19 cellular contexts compared by ENCODE assay signal in the genomic region with DNA sequence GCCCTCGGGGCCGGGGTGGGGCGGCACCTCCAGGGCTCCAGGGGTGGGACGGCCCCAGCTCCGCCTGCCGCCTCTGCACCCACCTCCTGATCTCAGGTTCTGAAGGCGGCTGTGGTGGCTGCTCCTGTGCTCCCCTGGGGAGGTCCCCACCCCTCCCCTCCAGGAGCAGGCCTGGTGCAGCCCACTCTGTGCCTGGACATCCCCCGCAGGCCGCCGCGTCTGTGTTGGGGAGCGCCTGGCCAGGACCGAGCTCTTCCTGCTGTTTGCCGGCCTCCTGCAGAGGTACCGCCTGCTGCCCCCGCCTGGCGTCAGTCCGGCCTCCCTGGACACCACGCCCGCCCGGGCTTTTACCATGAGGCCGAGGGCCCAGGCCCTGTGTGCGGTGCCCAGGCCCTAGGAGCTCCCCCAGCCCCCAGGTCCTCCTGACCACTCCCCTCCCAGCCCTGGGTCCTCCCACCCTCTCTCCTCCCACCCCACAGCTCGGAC. TPM values are rescaled to one million over a fixed set of nuclear protein-coding genes. Genes with fewer than 3 reads are reported as not detected.
DNase-seq lines count a peak whose midpoint lies in the region; ATAC-seq, FAIRE-seq and TF ChIP-seq lines count a peak whose summit lies in the region.
"Had no signal": no experiment of that assay in that cellular context is flagged by ENCODE, and none has a peak within 500 bp of the region (broad histone marks: within the 10 kb centered on the region; RNA-seq: fewer than 3 reads in every experiment).

No MANE protein-coding gene starts in this region.

- H3F3A ChIP-seq in neural progenitor cell (ENCODE audit: low read depth) = no peaks in the 10 kb centered on the region

- TF ChIP-seq RAD21 in IMR-90 (IDR thresholded peaks at IDR 0.05; ENCODE audit: low read length) = no peak
- no peak for TF ChIP-seq RAD21 in K562 (CRISPR knock-in tag; conservative IDR thresholded peaks at IDR 0.05 in 1 of 2, IDR thresholded peaks at IDR 0.05 in 1 of 2)

- no peak overlapping the region for H3K27ac ChIP-seq in IMR-90 (ENCODE audit: insufficient read depth, low read length)
- H3K27ac ChIP-seq in K562 (ENCODE audit: extremely low read depth, low read depth, low read length) = no peak overlapping the region
- H3K27ac ChIP-seq in neural progenitor cell = no peak overlapping the region

- H4K91ac ChIP-seq in IMR-90 (ENCODE audit: insufficient read depth, low read depth, low read length) = no peak overlapping the region

- H3K79me1 ChIP-seq in IMR-90 (ENCODE audit: low read depth in 1 of 2, low read length in 2 of 2) = no peaks in the 10 kb centered on the region

- no peak overlapping the region for H2AK5ac ChIP-seq in IMR-90 (ENCODE audit: low read depth, low read length)

- H3K4me3 Mint-ChIP-seq in Calu3 (ENCODE audit: low read depth, unreplicated experiment) (peak overlapping the region; percentile 52), neural progenitor cell (no peak overlapping the region)
- H3K4me3 Mint-ChIP-seq: activated T-helper 1 cell treated with anti-CD3 and anti-CD28 coated beads, Interleukin-12 subunit alpha, Interleukin-12 subunit beta, Interleukin-2, Interleukin-4 antibody, amounts not matched to agents 30 ng/mL and 10 ng/mL and 1 ng/mL, durations not matched to agents 14 hours and 24 hours and 36 hours; CD14-positive monocyte; endodermal cell had no signal

- no peak overlapping the region for H4K8ac ChIP-seq in IMR-90 (ENCODE audit: low read depth in 2 of 2, low read length in 2 of 2)

- peaks cover 7% of the 10 kb centered on the region; the same call in 1 of the 2 replicates for H4K20me1 ChIP-seq in IMR-90 (ENCODE audit: insufficient read depth, low read length)
- no peaks in the 10 kb centered on the region for H4K20me1 ChIP-seq in K562 (replicated peaks; ENCODE audit: control insufficient read depth, insufficient read depth, low read length)
- peaks cover 3% of the 10 kb centered on the region for H4K20me1 ChIP-seq in neural progenitor cell (ENCODE audit: low read depth)

- POLR2A ChIA-PET in IMR-90 (lab: Charles Lee; ENCODE audit: unreplicated experiment) (no interaction called here), K562 (lab: Yijun Ruan, JAX) (interaction anchor here (0.6 to 1.0 kb wide), 2 partner anchors 11 to 116 kb away, joined by 3 read pairs; no protein-coding TSS in a partner anchor)

- H2BK120ac ChIP-seq in IMR-90 (ENCODE audit: low read depth, low read length) = no peak overlapping the region

- ATAC-seq in IMR-90 (ENCODE audit: low read depth) (no peak), K562 (peak; percentile 11; the same call in 2 of the 3 replicates)

- no peak overlapping the region for H3K4me2 ChIP-seq in IMR-90 (ENCODE audit: low read depth, low read length)
- H3K4me2 ChIP-seq in K562 (ENCODE audit: insufficient read depth, low read length) = no peak overlapping the region
- peak overlapping the region; percentile 6 for H3K4me2 ChIP-seq in neural progenitor cell

- H3K27ac Mint-ChIP-seq in Calu3 (ENCODE audit: unreplicated experiment) (no peak overlapping the region), neural progenitor cell (no peak overlapping the region)
- H3K27ac Mint-ChIP-seq: activated T-helper 1 cell treated with anti-CD3 and anti-CD28 coated beads, Interleukin-12 subunit alpha, Interleukin-12 subunit beta, Interleukin-2, Interleukin-4 antibody, amounts not matched to agents 30 ng/mL and 10 ng/mL and 1 ng/mL, durations not matched to agents 14 hours and 24 hours and 36 hours; CD14-positive monocyte; endodermal cell; IgD-negative memory B cell had no signal

- H3K36me3 Mint-ChIP-seq in Calu3 (ENCODE audit: insufficient read depth, unreplicated experiment) = peaks cover 45% of the 10 kb centered on the region
- H3K36me3 Mint-ChIP-seq in neural progenitor cell = no peaks in the 10 kb centered on the region
- H3K36me3 Mint-ChIP-seq: CD14-positive monocyte, IgD-negative memory B cell had no signal

- H3K36me3 ChIP-seq in IMR-90 (ENCODE audit: control insufficient read depth, insufficient read depth, low read length) (no peaks in the 10 kb centered on the region), K562 (ENCODE audit: control insufficient read depth, insufficient read depth, low read length) (no peaks in the 10 kb centered on the region), neural progenitor cell (no peaks in the 10 kb centered on the region)

- no peaks in the 10 kb centered on the region for H3K9me3 ChIP-seq in IMR-90 (ENCODE audit: control insufficient read depth, insufficient read depth, low read length)
- no peaks in the 10 kb centered on the region for H3K9me3 ChIP-seq in K562 (replicated peaks; ENCODE audit: control insufficient read depth, insufficient read depth, low read depth, low read length)
- H3K9me3 ChIP-seq in neural progenitor cell (ENCODE audit: low read depth) = no peaks in the 10 kb centered on the region

- dilution Hi-C loops in IMR-90 (cut with HindIII; ENCODE audit: low sequenced_read_pairs, unreplicated experiment) = no loop called here

- TF ChIP-seq CTCF in Calu3 (IDR thresholded peaks at IDR 0.05; ENCODE audit: unreplicated experiment) = no peak
- TF ChIP-seq CTCF in IMR-90 (conservative IDR thresholded peaks at IDR 0.05; ENCODE audit: low read depth, low read length) = no peak
- no peak for TF ChIP-seq CTCF in K562 (IDR thresholded peaks at IDR 0.05 in 2 of 3, conservative IDR thresholded peaks at IDR 0.05 in 1 of 3; ENCODE audit: insufficient read depth in 2 of 3, low read depth in 1 of 3, low read length in 3 of 3)
- TF ChIP-seq CTCF in neural progenitor cell (IDR thresholded peaks at IDR 0.05) = no peak

- TF ChIP-seq POLR2A in IMR-90 (IDR thresholded peaks at IDR 0.05; ENCODE audit: low read depth, low read length) (no peak), K562 (conservative IDR thresholded peaks at IDR 0.05) (no peak)

- H3K56ac ChIP-seq in IMR-90 (ENCODE audit: extremely low read depth, insufficient read depth, low read length) = no peak overlapping the region

- in situ Hi-C loops in IMR-90 (cut with MboI; ENCODE audit: low sequenced_read_pairs) = no loop called here
- in situ Hi-C loops in K562 (cut with MboI) = loop anchor here (25.0 kb wide), 1 partner anchor 174 kb away; the partner anchor contains the start of gene ZFAND2A

- DNase-seq in Calu3 (peak; percentile 58), IMR-90 (no peak), K562 (ENCODE audit: extremely low read depth in 1 of 4, low spot score in 3 of 4) (peak in 3 of 4 experiments; percentile 32 to 50 (median 48)), neural progenitor cell (ENCODE audit: low spot score) (no peak), posterior vena cava (ENCODE audit: low spot score) (no peak), NCI-H446 (lab: John Stamatoyannopoulos, UW) (no peak), T-helper 2 cell (no peak), 8988T (no peak)
- DNase-seq: activated CD4-positive, alpha-beta T cell treated with anti-CD3 and anti-CD28 coated beads, Interleukin-2, amount 50 U/mL, for 4 hours; endodermal cell; NCI-H1417; NCI-H510A treated with DMSO at 0.1 percent for 48 hours; stimulated activated CD8-positive, alpha-beta memory T cell treated with anti-CD3 and anti-CD28 coated beads, Interleukin-4, amount 100 ng/mL, for 48 hours; T1000; trophoblast cell had no signal

- no peak overlapping the region for H3K14ac ChIP-seq in IMR-90 (replicated peaks; ENCODE audit: low read depth, low read length)

- no peak overlapping the region for H3K18ac ChIP-seq in IMR-90 (ENCODE audit: low read depth, low read length)

- WGBS in IMR-90 (ENCODE audit: extremely low coverage in 2 of 2, insufficient read length in 1 of 2), 2 experiments = 24% methylated on average over 10 of the region's 24 CpGs; no CpG with 5 or more reads in 1 of the 2 experiments
- WGBS in K562 (ENCODE audit: insufficient coverage, low coverage, missing lambda C conversion rate) = 17% methylated on average over 13 of the region's 24 CpGs

- no peak overlapping the region for H3K23ac ChIP-seq in IMR-90 (ENCODE audit: low read depth, low read length)

- intact Hi-C loops in Calu3 (cut with micrococcal nuclease; ENCODE audit: unreplicated experiment) = no loop called here
- intact Hi-C loops in IMR-90 (cut with micrococcal nuclease) = no loop called here
- intact Hi-C loops in K562 (cut with micrococcal nuclease) = no loop called here
- intact Hi-C loops in posterior vena cava (cut with DNase I) = no loop called here

- H3K9ac ChIP-seq in IMR-90 (ENCODE audit: low read depth, low read length) (no peak overlapping the region), K562 (ENCODE audit: insufficient read depth in 1 of 2, low read depth in 2 of 2, low read length in 2 of 2) (peak overlapping the region in 1 of 2 experiments; percentile 71; a peak in 1 of 4 replicates), neural progenitor cell (no peak overlapping the region)

- no peak overlapping the region for H2BK5ac ChIP-seq in IMR-90 (ENCODE audit: low read depth, low read length, poor library complexity, severe bottlenecking)

- CTCF ChIA-PET in Calu3 (lab: Charles Lee) = interaction anchor here (1.1 to 1.6 kb wide), 2 partner anchors 11 to 35 kb away, joined by 4 to 6 read pairs; partner anchors contain the start of gene ADAP1
- CTCF ChIA-PET in IMR-90 (lab: Yijun Ruan, JAX) = no interaction called here
- CTCF ChIA-PET in K562 (lab: Yijun Ruan, JAX; ENCODE audit: low intra/inter-chr PET ratio) = interaction anchor here (0.7 kb wide), 1 partner anchor 192 kb away, joined by 3 read pairs; no protein-coding TSS in a partner anchor

- H3K9me3 Mint-ChIP-seq in Calu3 (ENCODE audit: low read depth, unreplicated experiment) (no peaks in the 10 kb centered on the region), neural progenitor cell (no peaks in the 10 kb centered on the region)
- H3K9me3 Mint-ChIP-seq: activated T-helper 1 cell treated with anti-CD3 and anti-CD28 coated beads, Interleukin-12 subunit alpha, Interleukin-12 subunit beta, Interleukin-2, Interleukin-4 antibody, amounts not matched to agents 30 ng/mL and 10 ng/mL and 1 ng/mL, durations not matched to agents 14 hours and 24 hours and 36 hours; endodermal cell; IgD-negative memory B cell had no signal

- H3K27me3 ChIP-seq in IMR-90 (ENCODE audit: control insufficient read depth, insufficient read depth, low read length) (no peaks in the 10 kb centered on the region; the same call in 1 of the 2 replicates), K562 (ENCODE audit: control insufficient read depth in 2 of 2, insufficient read depth in 2 of 2, low read length in 2 of 2) (peaks cover 5 to 21% of the 10 kb centered on the region in 2 experiments; a peak in 4 of 5 replicates), neural progenitor cell (no peaks in the 10 kb centered on the region)

- H3K4me1 Mint-ChIP-seq in Calu3 (ENCODE audit: low read depth, unreplicated experiment) = peaks cover 31% of the 10 kb centered on the region
- peaks cover 8% of the 10 kb centered on the region for H3K4me1 Mint-ChIP-seq in neural progenitor cell
- H3K4me1 Mint-ChIP-seq: endodermal cell had no signal

- H3K79me2 ChIP-seq in K562 (ENCODE audit: control insufficient read depth, insufficient read depth, low read length) (no peaks in the 10 kb centered on the region), neural progenitor cell (ENCODE audit: low read depth) (no peaks in the 10 kb centered on the region)

- H3K9me1 ChIP-seq in IMR-90 (ENCODE audit: insufficient read depth, low read length) (no peaks in the 10 kb centered on the region), K562 (ENCODE audit: control insufficient read depth, insufficient read depth, low read length) (peaks cover 2% of the 10 kb centered on the region)

- BruUV-seq in Calu3 (replicated peaks; lab: Mats Ljungman, UMichigan) = no TSS peak
- BruUV-seq in IMR-90 (replicated peaks; lab: Mats Ljungman, UMichigan) = no TSS peak
- no TSS peak for BruUV-seq in K562 (replicated peaks; lab: Mats Ljungman, UMichigan)

- TF ChIP-seq EP300 in K562 (IDR thresholded peaks at IDR 0.05; ENCODE audit: low read length) = no peak

- FAIRE-seq in K562 (lab: Jason Lieb, UNC) = no peak
- FAIRE-seq: islet of Langerhans had no signal

- H3K4me1 ChIP-seq in IMR-90 (ENCODE audit: control insufficient read depth, insufficient read depth, low read length) (no peaks in the 10 kb centered on the region; the same call in 1 of the 2 replicates), K562 (replicated peaks in 1 of 2; ENCODE audit: control insufficient read depth in 2 of 2, insufficient read depth in 2 of 2, low read length in 2 of 2) (peaks cover 0 to 81% of the 10 kb centered on the region in 2 experiments; a peak in 2 of 5 replicates), neural progenitor cell (peaks cover 14% of the 10 kb centered on the region)

- peak overlapping the region; percentile 70 for H2AFZ ChIP-seq in IMR-90 (replicated peaks; ENCODE audit: low read length, poor library complexity)
- H2AFZ ChIP-seq in K562 (ENCODE audit: low read depth, low read length) = peak overlapping the region; percentile 51
- no peak overlapping the region for H2AFZ ChIP-seq in neural progenitor cell (replicated peaks)

- H2BK15ac ChIP-seq in IMR-90 (ENCODE audit: low read depth, low read length) = no peak overlapping the region

- no peaks in the 10 kb centered on the region for H3K27me3 Mint-ChIP-seq in Calu3 (ENCODE audit: unreplicated experiment)
- H3K27me3 Mint-ChIP-seq in neural progenitor cell (ENCODE audit: insufficient read depth, low read depth) = peaks cover 4% of the 10 kb centered on the region

- no peak overlapping the region for H3K4me3 ChIP-seq in IMR-90 (ENCODE audit: insufficient read depth, low read depth, low read length)
- H3K4me3 ChIP-seq in K562 = no peak overlapping the region
- no peak overlapping the region for H3K4me3 ChIP-seq in neural progenitor cell

- H4K5ac ChIP-seq in IMR-90 (ENCODE audit: low read depth, low read length) = no peak overlapping the region

- no peak overlapping the region for H3K4ac ChIP-seq in IMR-90 (ENCODE audit: low read depth, low read length)

- H2AK9ac ChIP-seq in IMR-90 (replicated peaks; ENCODE audit: low read depth, low read length, poor library complexity) = peak overlapping the region; percentile 82

- H2BK20ac ChIP-seq in IMR-90 (ENCODE audit: low read depth, low read length) = no peak overlapping the region

RNA-seq across cellular contexts. Expression of gene CYP2W1, which starts 5.5 kb away (rescaled TPM):
- 0.71 and 1.3 TPM in 2 replicates for total RNA-seq in Calu3 (2022)
- not detected in 2 replicates for total RNA-seq in IMR-90 (2012; rRNA removed)
- not detected in 2 replicates for polyA plus RNA-seq in IMR-90 (2012; rRNA removed)
- polyA plus RNA-seq in IMR-90 (2012; cell fraction: cytosol; rRNA removed) = 0.03 TPM in 2 replicates
- 0.13 and 0.48 TPM in 2 replicates for polyA plus RNA-seq in IMR-90 (2012; cell fraction: nucleus; rRNA removed; ENCODE audit: low replicate concordance)
- not detected in 2 replicates for total RNA-seq in K562 (2011; cell fraction: chromatin; rRNA removed; ENCODE audit: low replicate concordance)
- total RNA-seq in K562 (2011; cell fraction: nucleolus; rRNA removed) = not detected in 2 replicates
- total RNA-seq in K562 (2011; cell fraction: nucleoplasm; rRNA removed) = not detected in 2 replicates
- total RNA-seq in K562 (2014; rRNA removed) = not detected in 2 replicates
- total RNA-seq in K562 (2014; rRNA removed; fragmentation: Illumina TruSeq; extraction: Trizol) = not detected in 2 replicates
- total RNA-seq in K562 (2015; rRNA removed; fragmentation: Illumina TruSeq; extraction: Trizol) = not detected in 2 replicates
- total RNA-seq in K562 (2021) = not detected in 2 replicates
- not detected in 2 replicates for polyA plus RNA-seq in K562 (2011; rRNA removed)
- polyA plus RNA-seq in K562 (2011; cell fraction: cytosol; rRNA removed) = not detected in 2 replicates
- polyA plus RNA-seq in K562 (2011; cell fraction: nucleus; rRNA removed) = not detected in 2 replicates
- 0.14 TPM in 1 of 2 replicates, not detected in the other for polyA plus RNA-seq in K562 (2012)
- not detected in 2 replicates for polyA plus RNA-seq in K562 (2014; fragmentation: Illumina TruSeq; extraction: Trizol)
- not detected for polyA plus RNA-seq in K562 (2014; fragmentation: Nextera tagmentation; extraction: Ambion mirVana)
- polyA plus RNA-seq in K562 (2014; rRNA removed) = 0.07 TPM in 1 of 2 replicates, not detected in the other
- not detected in 2 replicates for polyA minus RNA-seq in K562 (2011; rRNA and poly(A)+ RNA removed)
- polyA minus RNA-seq in K562 (2011; cell fraction: cytosol; rRNA and poly(A)+ RNA removed) = not detected in 2 replicates
- polyA minus RNA-seq in K562 (2011; cell fraction: nucleus; rRNA and poly(A)+ RNA removed) = not detected in 2 replicates
- total RNA-seq in neural progenitor cell (ENCODE audit: low replicate concordance) = 0.06 TPM in 1 of 2 replicates, not detected in the other
- not detected for total RNA-seq in posterior vena cava
- total RNA-seq: activated T-helper 1 cell treated with anti-CD3 and anti-CD28 coated beads, Interleukin-12 subunit alpha, Interleukin-12 subunit beta, Interleukin-2, Interleukin-4 antibody, amounts not matched to agents 30 ng/mL and 10 ng/mL and 1 ng/mL, durations not matched to agents 14 hours and 24 hours and 36 hours; endodermal cell had no signal
- polyA plus RNA-seq: CD14-positive monocyte, IgD-negative memory B cell had no signal

RNA-seq across cellular contexts. Expression of gene COX19, which starts 13.1 kb away (rescaled TPM):
- 37.4 and 39.1 TPM in 2 replicates for total RNA-seq in Calu3 (2022)
- 3.9 and 6.4 TPM in 2 replicates for total RNA-seq in IMR-90 (2012; rRNA removed)
- 7.3 and 7.8 TPM in 2 replicates for polyA plus RNA-seq in IMR-90 (2012; rRNA removed)
- polyA plus RNA-seq in IMR-90 (2012; cell fraction: cytosol; rRNA removed) = 4.9 and 5.4 TPM in 2 replicates
- polyA plus RNA-seq in IMR-90 (2012; cell fraction: nucleus; rRNA removed; ENCODE audit: low replicate concordance) = 18.9 and 24.1 TPM in 2 replicates
- 75.3 and 83.0 TPM in 2 replicates for total RNA-seq in K562 (2011; cell fraction: chromatin; rRNA removed; ENCODE audit: low replicate concordance)
- total RNA-seq in K562 (2011; cell fraction: nucleolus; rRNA removed) = 39.2 and 42.0 TPM in 2 replicates
- 67.4 and 75.2 TPM in 2 replicates for total RNA-seq in K562 (2011; cell fraction: nucleoplasm; rRNA removed)
- 7.9 and 11.7 TPM in 2 replicates for total RNA-seq in K562 (2014; rRNA removed)
- 9.8 and 11.9 TPM in 2 replicates for total RNA-seq in K562 (2014; rRNA removed; fragmentation: Illumina TruSeq; extraction: Trizol)
- 8.6 and 9.4 TPM in 2 replicates for total RNA-seq in K562 (2015; rRNA removed; fragmentation: Illumina TruSeq; extraction: Trizol)
- total RNA-seq in K562 (2021) = 10.2 and 10.5 TPM in 2 replicates
- 7.3 and 8.1 TPM in 2 replicates for polyA plus RNA-seq in K562 (2011; rRNA removed)
- polyA plus RNA-seq in K562 (2011; cell fraction: cytosol; rRNA removed) = 5.8 and 6.1 TPM in 2 replicates
- polyA plus RNA-seq in K562 (2011; cell fraction: nucleus; rRNA removed) = 12.8 and 14.3 TPM in 2 replicates
- polyA plus RNA-seq in K562 (2012) = 8.1 and 9.5 TPM in 2 replicates
- polyA plus RNA-seq in K562 (2014; fragmentation: Illumina TruSeq; extraction: Trizol) = 6.0 and 6.1 TPM in 2 replicates
- polyA plus RNA-seq in K562 (2014; fragmentation: Nextera tagmentation; extraction: Ambion mirVana) = 1 to 10 TPM; 5.2 to 5.9 TPM
- 10.4 and 11.1 TPM in 2 replicates for polyA plus RNA-seq in K562 (2014; rRNA removed)
- 11.5 and 14.7 TPM in 2 replicates for polyA minus RNA-seq in K562 (2011; rRNA and poly(A)+ RNA removed)
- 1.1 and 2.5 TPM in 2 replicates for polyA minus RNA-seq in K562 (2011; cell fraction: cytosol; rRNA and poly(A)+ RNA removed)
- 11.0 and 17.1 TPM in 2 replicates for polyA minus RNA-seq in K562 (2011; cell fraction: nucleus; rRNA and poly(A)+ RNA removed)
- total RNA-seq in neural progenitor cell (ENCODE audit: low replicate concordance) = 15.1 and 17.9 TPM in 2 replicates
- 1 to 10 TPM; 5.9 to 8.4 TPM for total RNA-seq in posterior vena cava

RNA-seq across cellular contexts. Expression of gene ADAP1, which starts 34.0 kb away (rescaled TPM):
- total RNA-seq in Calu3 (2022) (173 and 220 TPM in 2 replicates), IMR-90 (2012; rRNA removed) (1.4 and 2.2 TPM in 2 replicates), K562 (2014; rRNA removed) (0.27 and 0.41 TPM in 2 replicates), K562 (2014; rRNA removed; fragmentation: Illumina TruSeq; extraction: Trizol) (not detected in 2 replicates), K562 (2015; rRNA removed; fragmentation: Illumina TruSeq; extraction: Trizol) (0.26 and 0.58 TPM in 2 replicates), K562 (2021) (0.47 and 0.54 TPM in 2 replicates), neural progenitor cell (ENCODE audit: low replicate concordance) (0.30 and 2.0 TPM in 2 replicates), posterior vena cava (10 to 100 TPM; 16.3 to 17.8 TPM)
- polyA plus RNA-seq in IMR-90 (2012; rRNA removed) (1.9 and 2.0 TPM in 2 replicates), K562 (2011; rRNA removed) (1.1 and 1.4 TPM in 2 replicates), K562 (2014; fragmentation: Illumina TruSeq; extraction: Trizol) (0.68 TPM in 2 replicates), K562 (2014; fragmentation: Nextera tagmentation; extraction: Ambion mirVana) (not detected), K562 (2014; rRNA removed) (0.36 and 0.40 TPM in 2 replicates)
- polyA plus RNA-seq in IMR-90 (2012; cell fraction: cytosol; rRNA removed) = 1.3 and 2.4 TPM in 2 replicates
- polyA plus RNA-seq in IMR-90 (2012; cell fraction: nucleus; rRNA removed; ENCODE audit: low replicate concordance) = 2.9 and 5.6 TPM in 2 replicates
- 0.30 and 3.1 TPM in 2 replicates for total RNA-seq in K562 (2011; cell fraction: chromatin; rRNA removed; ENCODE audit: low replicate concordance)
- 1.1 and 1.8 TPM in 2 replicates for total RNA-seq in K562 (2011; cell fraction: nucleolus; rRNA removed)
- total RNA-seq in K562 (2011; cell fraction: nucleoplasm; rRNA removed) = 1.4 and 1.9 TPM in 2 replicates
- polyA plus RNA-seq in K562 (2011; cell fraction: cytosol; rRNA removed) = 1.7 and 3.9 TPM in 2 replicates
- polyA plus RNA-seq in K562 (2011; cell fraction: nucleus; rRNA removed) = 2.7 and 3.4 TPM in 2 replicates
- polyA plus RNA-seq in K562 (2012) = 0.44 and 2.4 TPM in 2 replicates
- polyA minus RNA-seq in K562 (2011; rRNA and poly(A)+ RNA removed) = 0.90 and 0.95 TPM in 2 replicates
- polyA minus RNA-seq in K562 (2011; cell fraction: cytosol; rRNA and poly(A)+ RNA removed) = 1.1 and 2.2 TPM in 2 replicates
- 1.7 and 1.9 TPM in 2 replicates for polyA minus RNA-seq in K562 (2011; cell fraction: nucleus; rRNA and poly(A)+ RNA removed)

RNA-seq across cellular contexts. Expression of gene GPR146, which starts 55.9 kb away (rescaled TPM):
- total RNA-seq in Calu3 (2022) (0.66 and 1.8 TPM in 2 replicates), IMR-90 (2012; rRNA removed) (0.83 and 2.2 TPM in 2 replicates), K562 (2014; rRNA removed) (0.41 and 1.3 TPM in 2 replicates), K562 (2014; rRNA removed; fragmentation: Illumina TruSeq; extraction: Trizol) (0.22 and 0.45 TPM in 2 replicates), K562 (2015; rRNA removed; fragmentation: Illumina TruSeq; extraction: Trizol) (0.40 and 0.68 TPM in 2 replicates), K562 (2021) (1.9 and 2.6 TPM in 2 replicates), neural progenitor cell (ENCODE audit: low replicate concordance) (0.79 and 3.5 TPM in 2 replicates), posterior vena cava (10 to 100 TPM in 1 of 2 donors, 1 to 10 TPM in 1; 9.4 to 14.3 TPM)
- polyA plus RNA-seq in IMR-90 (2012; rRNA removed) (2.5 and 3.4 TPM in 2 replicates), K562 (2011; rRNA removed) (2.5 and 3.6 TPM in 2 replicates), K562 (2014; fragmentation: Illumina TruSeq; extraction: Trizol) (0.46 and 0.64 TPM in 2 replicates), K562 (2014; fragmentation: Nextera tagmentation; extraction: Ambion mirVana) (not detected), K562 (2014; rRNA removed) (0.67 and 1.8 TPM in 2 replicates)
- polyA plus RNA-seq in IMR-90 (2012; cell fraction: cytosol; rRNA removed) = 1.9 and 8.1 TPM in 2 replicates
- polyA plus RNA-seq in IMR-90 (2012; cell fraction: nucleus; rRNA removed; ENCODE audit: low replicate concordance) = 4.5 and 7.4 TPM in 2 replicates
- total RNA-seq in K562 (2011; cell fraction: chromatin; rRNA removed; ENCODE audit: low replicate concordance) = 8.9 and 13.9 TPM in 2 replicates
- 11.3 and 14.1 TPM in 2 replicates for total RNA-seq in K562 (2011; cell fraction: nucleolus; rRNA removed)
- total RNA-seq in K562 (2011; cell fraction: nucleoplasm; rRNA removed) = 6.3 and 7.0 TPM in 2 replicates
- polyA plus RNA-seq in K562 (2011; cell fraction: cytosol; rRNA removed) = 2.5 and 8.6 TPM in 2 replicates
- 2.9 TPM in 2 replicates for polyA plus RNA-seq in K562 (2011; cell fraction: nucleus; rRNA removed)
- 1.8 and 2.2 TPM in 2 replicates for polyA plus RNA-seq in K562 (2012)
- polyA minus RNA-seq in K562 (2011; rRNA and poly(A)+ RNA removed) = 1.3 and 4.1 TPM in 2 replicates
- 1.9 and 2.6 TPM in 2 replicates for polyA minus RNA-seq in K562 (2011; cell fraction: cytosol; rRNA and poly(A)+ RNA removed)
- polyA minus RNA-seq in K562 (2011; cell fraction: nucleus; rRNA and poly(A)+ RNA removed) = 5.8 and 6.2 TPM in 2 replicates

Comparison
In these comparisons a context has a peak if more than half of its experiments do, and no peak if none do; other contexts are left out.
1. DNase-seq: peak in Calu3 (single experiment) and K562 (3 of 4); none in IMR-90 (single experiment), neural progenitor cell (single experiment), posterior vena cava (single experiment), NCI-H446 (0 of 2), T-helper 2 cell (0 of 5) and 8988T (single experiment).